ENCODE assay signal across 20 cellular contexts in genomic region chr16:11174141-11174540, GRCh38.
DNase-seq lines count a peak whose midpoint lies in the region; ATAC-seq and TF ChIP-seq lines count a peak whose summit lies in the region.
"Had no signal": no experiment of that assay in that cellular context is flagged by ENCODE, and none has a peak within 500 bp of the region (broad histone marks: within the 10 kb centered on the region; RNA-seq: fewer than 3 reads in every experiment).

No MANE protein-coding gene starts in this region.

- no peak for DNase-seq in T-helper 2 cell treated with Interferon-gamma antibody and Interleukin-4, amounts not matched to agents 5 μg/mL and 100 μg/mL, for 36 hours (ENCODE audit: low spot score)
- DNase-seq in T-helper 2 cell = no peak
- no peak for DNase-seq in natural killer cell treated with Interleukin-12 subunit alpha and Interleukin-12 subunit beta and Interleukin-15 and Interleukin-18, amount 100 ng/mL, for 72 hours (ENCODE audit: low spot score)
- DNase-seq in natural killer cell = no peak
- no peak for DNase-seq in endothelial cell (ENCODE audit: low spot score)
- no peak for DNase-seq in stimulated activated naive B cell treated with anti-CD40 and anti-IgM and Interleukin-4, amounts not matched to agents 10 μg/mL and 1 μg/mL and 100 μg/mL, for 72 hours
- no peak for DNase-seq in amygdala (lab: John Stamatoyannopoulos, UW)
- DNase-seq: ACHN; Calu3; CD8-positive, alpha-beta T cell; DMS153; MG63; NCI-H1417; NCI-H1694 treated with DMSO at 0.1 percent for 48 hours; NCI-H2081 treated with DMSO at 0.1 percent for 48 hours; NCI-H2171 treated with DMSO at 0.1 percent for 48 hours; NCI-H524 treated with DMSO at 0.1 percent for 48 hours; RPMI8226; SHP77 had no signal

- intact Hi-C loops in natural killer cell (cut with micrococcal nuclease) = no loop called here

- no peaks in the 10 kb centered on the region for H3K27me3 Mint-ChIP-seq in T-helper 2 cell treated with Interferon-gamma antibody and Interleukin-4, amounts not matched to agents 5 μg/mL and 100 μg/mL, for 36 hours (ENCODE audit: low read depth)
- H3K27me3 Mint-ChIP-seq in natural killer cell treated with Interleukin-12 subunit alpha and Interleukin-12 subunit beta and Interleukin-15 and Interleukin-18, amount 100 ng/mL, for 72 hours = no peaks in the 10 kb centered on the region
- H3K27me3 Mint-ChIP-seq in natural killer cell (ENCODE audit: low read depth in 2 of 2) (no peaks in the 10 kb centered on the region), endothelial cell (ENCODE audit: unreplicated experiment) (peaks cover 2% of the 10 kb centered on the region)
- no peaks in the 10 kb centered on the region for H3K27me3 Mint-ChIP-seq in stimulated activated naive B cell treated with anti-CD40 and anti-IgM and Interleukin-4, amounts not matched to agents 10 μg/mL and 1 μg/mL and 100 μg/mL, for 72 hours

- TF ChIP-seq CTCF in natural killer cell (IDR thresholded peaks at IDR 0.05) (no peak), endothelial cell (IDR thresholded peaks at IDR 0.05; ENCODE audit: unreplicated experiment) (no peak)

- H3K4me1 Mint-ChIP-seq in T-helper 2 cell treated with Interferon-gamma antibody and Interleukin-4, amounts not matched to agents 5 μg/mL and 100 μg/mL, for 36 hours (ENCODE audit: low read depth) = peaks cover 50% of the 10 kb centered on the region
- peaks cover 46% of the 10 kb centered on the region in 2 donors for H3K4me1 Mint-ChIP-seq in natural killer cell treated with Interleukin-12 subunit alpha and Interleukin-12 subunit beta and Interleukin-15 and Interleukin-18, amount 100 ng/mL, for 72 hours (ENCODE audit: low read depth in 2 of 2)
- H3K4me1 Mint-ChIP-seq in natural killer cell (peaks cover 16 to 21% of the 10 kb centered on the region in 2 donors), endothelial cell (ENCODE audit: unreplicated experiment) (peaks cover 9% of the 10 kb centered on the region)
- H3K4me1 Mint-ChIP-seq in stimulated activated naive B cell treated with anti-CD40 and anti-IgM and Interleukin-4, amounts not matched to agents 10 μg/mL and 1 μg/mL and 100 μg/mL, for 72 hours = peaks cover 60 to 90% of the 10 kb centered on the region in 2 donors

- H3K36me3 Mint-ChIP-seq in T-helper 2 cell treated with Interferon-gamma antibody and Interleukin-4, amounts not matched to agents 5 μg/mL and 100 μg/mL, for 36 hours (ENCODE audit: low read depth) = peaks cover 30% of the 10 kb centered on the region
- peaks cover 13% of the 10 kb centered on the region for H3K36me3 Mint-ChIP-seq in natural killer cell treated with Interleukin-12 subunit alpha and Interleukin-12 subunit beta and Interleukin-15 and Interleukin-18, amount 100 ng/mL, for 72 hours
- H3K36me3 Mint-ChIP-seq in natural killer cell (no peaks in the 10 kb centered on the region), endothelial cell (ENCODE audit: low read depth, unreplicated experiment) (peaks cover 47% of the 10 kb centered on the region)
- peaks cover 63 to 77% of the 10 kb centered on the region in 2 donors for H3K36me3 Mint-ChIP-seq in stimulated activated naive B cell treated with anti-CD40 and anti-IgM and Interleukin-4, amounts not matched to agents 10 μg/mL and 1 μg/mL and 100 μg/mL, for 72 hours

- peak overlapping the region; percentile 75 for H3K27ac Mint-ChIP-seq in T-helper 2 cell treated with Interferon-gamma antibody and Interleukin-4, amounts not matched to agents 5 μg/mL and 100 μg/mL, for 36 hours
- H3K27ac Mint-ChIP-seq in natural killer cell treated with Interleukin-12 subunit alpha and Interleukin-12 subunit beta and Interleukin-15 and Interleukin-18, amount 100 ng/mL, for 72 hours = peak overlapping the region; percentile 79 to 88
- no peak overlapping the region for H3K27ac Mint-ChIP-seq in natural killer cell
- H3K27ac Mint-ChIP-seq in endothelial cell (ENCODE audit: unreplicated experiment) = no peak overlapping the region
- peak overlapping the region; percentile 99 for H3K27ac Mint-ChIP-seq in stimulated activated naive B cell treated with anti-CD40 and anti-IgM and Interleukin-4, amounts not matched to agents 10 μg/mL and 1 μg/mL and 100 μg/mL, for 72 hours

- no peak overlapping the region for H3K4me3 Mint-ChIP-seq in T-helper 2 cell treated with Interferon-gamma antibody and Interleukin-4, amounts not matched to agents 5 μg/mL and 100 μg/mL, for 36 hours
- H3K4me3 Mint-ChIP-seq in natural killer cell treated with Interleukin-12 subunit alpha and Interleukin-12 subunit beta and Interleukin-15 and Interleukin-18, amount 100 ng/mL, for 72 hours = no peak overlapping the region
- H3K4me3 Mint-ChIP-seq in natural killer cell (no peak overlapping the region), endothelial cell (ENCODE audit: unreplicated experiment) (peak overlapping the region; percentile 9)
- peak overlapping the region in 1 of 2 donors; percentile 6 for H3K4me3 Mint-ChIP-seq in stimulated activated naive B cell treated with anti-CD40 and anti-IgM and Interleukin-4, amounts not matched to agents 10 μg/mL and 1 μg/mL and 100 μg/mL, for 72 hours
- H3K4me3 Mint-ChIP-seq: CD8-positive, alpha-beta T cell had no signal

- no peak for ATAC-seq in natural killer cell treated with Interleukin-12 subunit alpha and Interleukin-12 subunit beta and Interleukin-15 and Interleukin-18, amount 100 ng/mL, for 72 hours
- ATAC-seq in natural killer cell (no peak), GM19351 (IDR thresholded peaks at IDR 0.05; ENCODE audit: unreplicated experiment) (no peak)
- no peak for ATAC-seq in stimulated activated naive B cell treated with anti-CD40 and anti-IgM and Interleukin-4, amounts not matched to agents 10 μg/mL and 1 μg/mL and 100 μg/mL, for 72 hours (replicated peaks)
- ATAC-seq: CD8-positive, alpha-beta T cell had no signal

- no peaks in the 10 kb centered on the region for H3K9me3 Mint-ChIP-seq in T-helper 2 cell treated with Interferon-gamma antibody and Interleukin-4, amounts not matched to agents 5 μg/mL and 100 μg/mL, for 36 hours
- no peaks in the 10 kb centered on the region for H3K9me3 Mint-ChIP-seq in natural killer cell treated with Interleukin-12 subunit alpha and Interleukin-12 subunit beta and Interleukin-15 and Interleukin-18, amount 100 ng/mL, for 72 hours
- no peaks in the 10 kb centered on the region for H3K9me3 Mint-ChIP-seq in natural killer cell
- H3K9me3 Mint-ChIP-seq in endothelial cell (ENCODE audit: unreplicated experiment) = no peaks in the 10 kb centered on the region
- H3K9me3 Mint-ChIP-seq in stimulated activated naive B cell treated with anti-CD40 and anti-IgM and Interleukin-4, amounts not matched to agents 10 μg/mL and 1 μg/mL and 100 μg/mL, for 72 hours = peaks cover 3 to 9% of the 10 kb centered on the region in 2 donors
- H3K9me3 Mint-ChIP-seq: CD8-positive, alpha-beta T cell had no signal

Comparison
In these comparisons a context has a peak if more than half of its experiments do, and no peak if none do; other contexts are left out.
1. H3K27ac Mint-ChIP-seq: peak in T-helper 2 cell treated with Interferon-gamma antibody and Interleukin-4, amounts not matched to agents 5 μg/mL and 100 μg/mL, for 36 hours (single experiment), natural killer cell treated with Interleukin-12 subunit alpha and Interleukin-12 subunit beta and Interleukin-15 and Interleukin-18, amount 100 ng/mL, for 72 hours (2 of 2) and stimulated activated naive B cell treated with anti-CD40 and anti-IgM and Interleukin-4, amounts not matched to agents 10 μg/mL and 1 μg/mL and 100 μg/mL, for 72 hours (single experiment); none in natural killer cell (0 of 2) and endothelial cell (single experiment).